Comparison of ENCODE assay signal across 26 cellular contexts in the genomic region with DNA sequence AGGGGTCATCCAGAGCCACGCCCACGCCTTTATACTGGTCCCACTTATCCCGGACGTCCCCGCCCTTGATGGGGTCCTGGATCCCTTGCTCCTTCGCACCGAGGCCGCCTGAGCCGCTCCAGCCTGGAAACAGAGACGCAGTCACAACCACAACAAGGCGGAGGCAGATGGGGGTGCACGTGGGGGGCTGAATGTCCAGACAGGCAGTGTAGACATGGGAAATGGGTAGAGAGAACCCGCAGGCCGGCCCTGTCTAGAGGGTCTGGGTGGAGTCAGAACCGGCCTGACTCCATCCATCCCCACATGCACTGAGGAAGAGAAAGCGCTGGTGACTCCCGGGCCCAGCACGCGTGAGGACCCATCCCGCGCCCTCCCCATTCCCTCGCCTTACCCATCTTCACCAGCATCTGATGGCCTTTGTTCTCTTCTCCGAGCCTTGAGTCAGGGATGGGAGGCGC. TPM values are rescaled to one million over a fixed set of nuclear protein-coding genes. Genes with fewer than 3 reads are reported as not detected.
"Had no signal": no experiment of that assay in that cellular context is flagged by ENCODE, and none has a peak within 500 bp of the region (broad histone marks: within the 10 kb centered on the region; RNA-seq: fewer than 3 reads in every experiment).

No MANE protein-coding gene starts in this region.

- H3K4me1 ChIP-seq: heart left ventricle, psoas muscle, right atrium auricular region, upper lobe of left lung had no signal

- H3K27ac ChIP-seq: heart left ventricle, ovary, psoas muscle, right atrium auricular region, thoracic aorta, upper lobe of left lung had no signal

- H3K4me3 ChIP-seq: cardiac muscle cell, heart left ventricle, ovary, psoas muscle, right atrium auricular region, thoracic aorta, upper lobe of left lung had no signal

- FAIRE-seq: endometrium had no signal

- H3K9me3 ChIP-seq: heart left ventricle, ovary, psoas muscle, right atrium auricular region, thoracic aorta, upper lobe of left lung had no signal

- H3K36me3 ChIP-seq: ovary had no signal

- H3K27me3 ChIP-seq: cardiac muscle cell, heart left ventricle, ovary, right atrium auricular region, upper lobe of left lung had no signal

- DNase-seq: activated CD4-positive, alpha-beta T cell treated with anti-CD3 and anti-CD28 coated beads for 4 hours; activated CD4-positive, alpha-beta T cell treated with anti-CD3 and anti-CD28 coated beads, Interleukin-2, amount 50 U/mL, for 48 hours; activated CD4-positive, CD25-positive, alpha-beta regulatory T cell; activated CD8-positive, alpha-beta memory T cell treated with anti-CD3 and anti-CD28 coated beads, Interleukin-2, amount 50 U/mL, for 48 hours; activated effector memory CD4-positive, alpha-beta T cell treated with Interleukin-2 at 50 U/mL for 16 hours; activated naive CD4-positive, alpha-beta T cell treated with anti-CD3 and anti-CD28 coated beads, Interleukin-2, amount 50 U/mL, for 16 hours; activated naive CD8-positive, alpha-beta T cell treated with anti-CD3 and anti-CD28 coated beads, Interleukin-2, amount 50 U/mL, for 24 hours; activated T-cell treated with anti-CD3 and anti-CD28 coated beads, Interleukin-2, amount 50 U/mL, for 48 hours; effector CD4-positive, alpha-beta T cell; heart left ventricle; naive thymus-derived CD8-positive, alpha-beta T cell; ovary; psoas muscle; stimulated activated CD4-positive, alpha-beta T cell treated with anti-CD3 and anti-CD28 coated beads, Interleukin-4, amount 100 ng/mL, for 24 hours; stimulated activated naive CD4-positive, alpha-beta T cell treated with Interleukin-2 at 50 U/mL for 16 hours; T1000; upper lobe of left lung had no signal

- ATAC-seq: activated naive CD8-positive, alpha-beta T cell treated with anti-CD3 and anti-CD28 coated beads, Interleukin-2, amount 50 U/mL, for 24 hours; naive thymus-derived CD8-positive, alpha-beta T cell had no signal

RNA-seq across cellular contexts. Expression of gene CALR3, which starts 23.3 kb away (rescaled TPM):
- total RNA-seq: cardiac muscle cell; cerebellum; epithelial cell of proximal tubule; fibroblast of villous mesenchyme; heart left ventricle; lung microvascular endothelial cell; naive thymus-derived CD8-positive, alpha-beta T cell; ovary; right atrium auricular region; T-helper 1 cell treated with Interleukin-12 subunit alpha and Interleukin-12 subunit beta and Interleukin-4 antibody, amounts not matched to agents 30 ng/mL and 1 ng/mL, for 36 hours; thoracic aorta; upper lobe of left lung had no signal
- polyA plus RNA-seq: cardiac muscle cell; heart left ventricle; naive thymus-derived CD8-positive, alpha-beta T cell; ovary had no signal
